Comparison of ENCODE assay signal across 1 cellular context in genomic region chr4:145511913-145512522, GRCh38.
TF ChIP-seq lines count a peak whose summit lies in the region.

No MANE protein-coding gene starts in this region.

TF ChIP-seq in GM12878, 131 proteins besides CTCF, POLR2A, EP300 and RAD21:
- TF ChIP-seq, protein P1, sequence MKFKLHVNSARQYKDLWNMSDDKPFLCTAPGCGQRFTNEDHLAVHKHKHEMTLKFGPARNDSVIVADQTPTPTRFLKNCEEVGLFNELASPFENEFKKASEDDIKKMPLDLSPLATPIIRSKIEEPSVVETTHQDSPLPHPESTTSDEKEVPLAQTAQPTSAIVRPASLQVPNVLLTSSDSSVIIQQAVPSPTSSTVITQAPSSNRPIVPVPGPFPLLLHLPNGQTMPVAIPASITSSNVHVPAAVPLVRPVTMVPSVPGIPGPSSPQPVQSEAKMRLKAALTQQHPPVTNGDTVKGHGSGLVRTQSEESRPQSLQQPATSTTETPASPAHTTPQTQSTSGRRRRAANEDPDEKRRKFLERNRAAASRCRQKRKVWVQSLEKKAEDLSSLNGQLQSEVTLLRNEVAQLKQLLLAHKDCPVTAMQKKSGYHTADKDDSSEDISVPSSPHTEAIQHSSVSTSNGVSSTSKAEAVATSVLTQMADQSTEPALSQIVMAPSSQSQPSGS (IDR thresholded peaks at IDR 0.05; ENCODE audit: low read length), result peak; percentile 91
- TF ChIP-seq ATF7 (IDR thresholded peaks at IDR 0.05; ENCODE audit: low read depth) (peak; percentile 65; the same call in 1 of the 2 replicates), LARP7 (IDR thresholded peaks at IDR 0.05) (no peak), CBFB (IDR thresholded peaks at IDR 0.05; ENCODE audit: low read depth) (no peak), POU2F2 (IDR thresholded peaks at IDR 0.05; ENCODE audit: borderline replicate concordance, low read depth, low read length) (no peak), TCF3 (IDR thresholded peaks at IDR 0.05; ENCODE audit: borderline replicate concordance, insufficient read depth, low read depth, low read length) (no peak), RBBP5 (conservative IDR thresholded peaks at IDR 0.05) (no peak), STAT3 (IDR thresholded peaks at IDR 0.05; ENCODE audit: low read depth, low read length) (no peak), IRF4 (IDR thresholded peaks at IDR 0.05; ENCODE audit: low read depth, low read length) (no peak), FOXK2 (IDR thresholded peaks at IDR 0.05) (no peak), BCLAF1 (IDR thresholded peaks at IDR 0.05) (no peak), ZNF24 (IDR thresholded peaks at IDR 0.05) (peak; percentile 36; the same call in 1 of the 2 replicates), FOS (IDR thresholded peaks at IDR 0.05; ENCODE audit: borderline replicate concordance, extremely low read depth, insufficient read length) (no peak), MXI1 (IDR thresholded peaks at IDR 0.05; ENCODE audit: low read depth, low read length) (no peak), CREB1 (IDR thresholded peaks at IDR 0.05; ENCODE audit: low read depth) (no peak), ZBTB33 (IDR thresholded peaks at IDR 0.05) (no peak), JUNB (IDR thresholded peaks at IDR 0.05) (peak; percentile 48), CHD2 (IDR thresholded peaks at IDR 0.05; ENCODE audit: borderline replicate concordance, low read depth, low read length) (no peak), ZNF622 (IDR thresholded peaks at IDR 0.05) (no peak), CBX5 (IDR thresholded peaks at IDR 0.05; ENCODE audit: low read depth) (peak; percentile 100), CBX3 (IDR thresholded peaks at IDR 0.05; ENCODE audit: borderline replicate concordance, low read depth) (no peak), ZSCAN29 (IDR thresholded peaks at IDR 0.05) (no peak), HCFC1 (IDR thresholded peaks at IDR 0.05; ENCODE audit: low read length) (no peak), MTA2 (IDR thresholded peaks at IDR 0.05; ENCODE audit: low read depth) (no peak), KDM1A (IDR thresholded peaks at IDR 0.05; ENCODE audit: borderline replicate concordance) (0 out of 2 replicates have a peak, but pooled peaks have one; percentile 19), ZNF217 (IDR thresholded peaks at IDR 0.05) (no peak), SP1 (IDR thresholded peaks at IDR 0.05; ENCODE audit: low read depth, low read length) (no peak), RUNX3 (IDR thresholded peaks at IDR 0.05; ENCODE audit: low read length) (peak; percentile 40; the same call in 1 of the 2 replicates)
- TF ChIP-seq, protein P2, sequence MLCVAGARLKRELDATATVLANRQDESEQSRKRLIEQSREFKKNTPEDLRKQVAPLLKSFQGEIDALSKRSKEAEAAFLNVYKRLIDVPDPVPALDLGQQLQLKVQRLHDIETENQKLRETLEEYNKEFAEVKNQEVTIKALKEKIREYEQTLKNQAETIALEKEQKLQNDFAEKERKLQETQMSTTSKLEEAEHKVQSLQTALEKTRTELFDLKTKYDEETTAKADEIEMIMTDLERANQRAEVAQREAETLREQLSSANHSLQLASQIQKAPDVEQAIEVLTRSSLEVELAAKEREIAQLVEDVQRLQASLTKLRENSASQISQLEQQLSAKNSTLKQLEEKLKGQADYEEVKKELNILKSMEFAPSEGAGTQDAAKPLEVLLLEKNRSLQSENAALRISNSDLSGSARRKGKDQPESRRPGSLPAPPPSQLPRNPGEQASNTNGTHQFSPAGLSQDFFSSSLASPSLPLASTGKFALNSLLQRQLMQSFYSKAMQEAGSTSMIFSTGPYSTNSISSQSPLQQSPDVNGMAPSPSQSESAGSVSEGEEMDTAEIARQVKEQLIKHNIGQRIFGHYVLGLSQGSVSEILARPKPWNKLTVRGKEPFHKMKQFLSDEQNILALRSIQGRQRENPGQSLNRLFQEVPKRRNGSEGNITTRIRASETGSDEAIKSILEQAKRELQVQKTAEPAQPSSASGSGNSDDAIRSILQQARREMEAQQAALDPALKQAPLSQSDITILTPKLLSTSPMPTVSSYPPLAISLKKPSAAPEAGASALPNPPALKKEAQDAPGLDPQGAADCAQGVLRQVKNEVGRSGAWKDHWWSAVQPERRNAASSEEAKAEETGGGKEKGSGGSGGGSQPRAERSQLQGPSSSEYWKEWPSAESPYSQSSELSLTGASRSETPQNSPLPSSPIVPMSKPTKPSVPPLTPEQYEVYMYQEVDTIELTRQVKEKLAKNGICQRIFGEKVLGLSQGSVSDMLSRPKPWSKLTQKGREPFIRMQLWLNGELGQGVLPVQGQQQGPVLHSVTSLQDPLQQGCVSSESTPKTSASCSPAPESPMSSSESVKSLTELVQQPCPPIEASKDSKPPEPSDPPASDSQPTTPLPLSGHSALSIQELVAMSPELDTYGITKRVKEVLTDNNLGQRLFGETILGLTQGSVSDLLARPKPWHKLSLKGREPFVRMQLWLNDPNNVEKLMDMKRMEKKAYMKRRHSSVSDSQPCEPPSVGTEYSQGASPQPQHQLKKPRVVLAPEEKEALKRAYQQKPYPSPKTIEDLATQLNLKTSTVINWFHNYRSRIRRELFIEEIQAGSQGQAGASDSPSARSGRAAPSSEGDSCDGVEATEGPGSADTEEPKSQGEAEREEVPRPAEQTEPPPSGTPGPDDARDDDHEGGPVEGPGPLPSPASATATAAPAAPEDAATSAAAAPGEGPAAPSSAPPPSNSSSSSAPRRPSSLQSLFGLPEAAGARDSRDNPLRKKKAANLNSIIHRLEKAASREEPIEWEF (IDR thresholded peaks at IDR 0.05; ENCODE audit: insufficient replicate concordance, low read depth, low read length), result no peak
